ENCODE assay signal across 1 cellular context in genomic region chr1:31417148-31417547, GRCh38.
TF ChIP-seq lines count a peak whose summit lies in the region.

No MANE protein-coding gene starts in this region.

TF ChIP-seq in HepG2, 621 proteins besides CTCF, POLR2A, EP300 and RAD21 (continued from another document and continues in another):
- TF ChIP-seq USF2 (IDR thresholded peaks at IDR 0.05; ENCODE audit: low read depth, low read length) (no peak), USF2 (CRISPR knock-in tag; IDR thresholded peaks at IDR 0.05; ENCODE audit: borderline replicate concordance) (no peak), ZNF367 (CRISPR knock-in tag; IDR thresholded peaks at IDR 0.05; ENCODE audit: borderline replicate concordance) (no peak), FLYWCH1 (CRISPR knock-in tag; IDR thresholded peaks at IDR 0.05) (no peak), PAWR (CRISPR knock-in tag; IDR thresholded peaks at IDR 0.05; ENCODE audit: borderline replicate concordance) (no peak), ZNF709 (CRISPR knock-in tag; IDR thresholded peaks at IDR 0.05) (no peak), SNAPC4 (CRISPR knock-in tag; IDR thresholded peaks at IDR 0.05) (peak; percentile 71; the same call in 1 of the 2 replicates), TBL1XR1 (IDR thresholded peaks at IDR 0.05; ENCODE audit: borderline replicate concordance, low read length, partially characterized antibody) (peak; percentile 82), MAX (IDR thresholded peaks at IDR 0.05) (peak; percentile 76), ZSCAN20 (CRISPR knock-in tag; IDR thresholded peaks at IDR 0.05; ENCODE audit: borderline replicate concordance) (no peak), XBP1 (CRISPR knock-in tag; IDR thresholded peaks at IDR 0.05) (no peak), ZNF652 (CRISPR knock-in tag; IDR thresholded peaks at IDR 0.05; ENCODE audit: borderline replicate concordance, low read depth) (peak; percentile 35; the same call in 1 of the 2 replicates), KLF6 (CRISPR knock-in tag; IDR thresholded peaks at IDR 0.05) (no peak), MED8 (CRISPR knock-in tag; IDR thresholded peaks at IDR 0.05; ENCODE audit: insufficient replicate concordance) (no peak), SOX13 (IDR thresholded peaks at IDR 0.05) (peak; percentile 62), SOX13 (CRISPR knock-in tag; conservative IDR thresholded peaks at IDR 0.05 in 1 of 2, IDR thresholded peaks at IDR 0.05 in 1 of 2) (peak in 1 of 2 experiments; percentile 82; a peak in 2 of 4 replicates), SRSF1 (optimal IDR thresholded peaks at IDR 0.05; ENCODE audit: low read depth, low read length) (no peak), ESRRA (CRISPR knock-in tag; IDR thresholded peaks at IDR 0.05; ENCODE audit: low read depth) (peak; percentile 96), CBFB (CRISPR knock-in tag; IDR thresholded peaks at IDR 0.05) (0 out of 2 replicates have a peak, but pooled peaks have one; percentile 27), ZNF577 (CRISPR knock-in tag; IDR thresholded peaks at IDR 0.05; ENCODE audit: borderline replicate concordance, low read depth) (no peak), NR3C1 (CRISPR knock-in tag; IDR thresholded peaks at IDR 0.05) (no peak), MEIS2 (CRISPR knock-in tag; IDR thresholded peaks at IDR 0.05) (peak; percentile 99), ZNF788 (CRISPR knock-in tag; IDR thresholded peaks at IDR 0.05; ENCODE audit: borderline replicate concordance) (peak; percentile 54; the same call in 1 of the 2 replicates), ZIK1 (CRISPR knock-in tag; IDR thresholded peaks at IDR 0.05; ENCODE audit: borderline replicate concordance, low read depth) (no peak), THAP7 (CRISPR knock-in tag; IDR thresholded peaks at IDR 0.05) (no peak), DNMT3B (CRISPR knock-in tag; conservative IDR thresholded peaks at IDR 0.05) (no peak), FOXO1 (CRISPR knock-in tag; IDR thresholded peaks at IDR 0.05) (peak; percentile 86; the same call in 1 of the 2 replicates), ELF3 (CRISPR knock-in tag; IDR thresholded peaks at IDR 0.05) (peak; percentile 98), ZBTB4 (CRISPR knock-in tag; IDR thresholded peaks at IDR 0.05; ENCODE audit: borderline replicate concordance) (no peak), ARID3A (IDR thresholded peaks at IDR 0.05; ENCODE audit: low read depth, low read length) (peak; percentile 92), DR1 (CRISPR knock-in tag; IDR thresholded peaks at IDR 0.05) (no peak), DRAP1 (CRISPR knock-in tag; IDR thresholded peaks at IDR 0.05) (peak; percentile 58), ZNF225 (CRISPR knock-in tag; IDR thresholded peaks at IDR 0.05) (no peak), ZNF572 (CRISPR knock-in tag; IDR thresholded peaks at IDR 0.05) (no peak), RXRA (CRISPR knock-in tag; IDR thresholded peaks at IDR 0.05) (peak; percentile 93; the same call in 1 of the 2 replicates), NFYB (CRISPR knock-in tag; IDR thresholded peaks at IDR 0.05) (no peak), ARID5B (CRISPR knock-in tag; IDR thresholded peaks at IDR 0.05) (peak; percentile 95), AKAP8 (CRISPR knock-in tag; IDR thresholded peaks at IDR 0.05) (no peak), DBP (CRISPR knock-in tag; IDR thresholded peaks at IDR 0.05; ENCODE audit: not compliant biosample characterization) (no peak), HMG20B (CRISPR knock-in tag; conservative IDR thresholded peaks at IDR 0.05) (no peak; the same call in 1 of the 2 replicates), RFXAP (CRISPR knock-in tag; IDR thresholded peaks at IDR 0.05; ENCODE audit: borderline replicate concordance) (no peak; the same call in 1 of the 2 replicates), ZNF691 (CRISPR knock-in tag; IDR thresholded peaks at IDR 0.05; ENCODE audit: borderline replicate concordance, low read depth) (no peak), ZBTB1 (CRISPR knock-in tag; IDR thresholded peaks at IDR 0.05; ENCODE audit: borderline replicate concordance) (no peak), POLR2AphosphoS2 (IDR thresholded peaks at IDR 0.05; ENCODE audit: low read depth, low read length) (no peak), NR2F6 (IDR thresholded peaks at IDR 0.05) (peak; percentile 96), NR2F6 (CRISPR knock-in tag; IDR thresholded peaks at IDR 0.05) (peak; percentile 98), ZNF441 (CRISPR knock-in tag; IDR thresholded peaks at IDR 0.05; ENCODE audit: borderline replicate concordance) (no peak; the same call in 1 of the 2 replicates)
